In the genomic region with DNA sequence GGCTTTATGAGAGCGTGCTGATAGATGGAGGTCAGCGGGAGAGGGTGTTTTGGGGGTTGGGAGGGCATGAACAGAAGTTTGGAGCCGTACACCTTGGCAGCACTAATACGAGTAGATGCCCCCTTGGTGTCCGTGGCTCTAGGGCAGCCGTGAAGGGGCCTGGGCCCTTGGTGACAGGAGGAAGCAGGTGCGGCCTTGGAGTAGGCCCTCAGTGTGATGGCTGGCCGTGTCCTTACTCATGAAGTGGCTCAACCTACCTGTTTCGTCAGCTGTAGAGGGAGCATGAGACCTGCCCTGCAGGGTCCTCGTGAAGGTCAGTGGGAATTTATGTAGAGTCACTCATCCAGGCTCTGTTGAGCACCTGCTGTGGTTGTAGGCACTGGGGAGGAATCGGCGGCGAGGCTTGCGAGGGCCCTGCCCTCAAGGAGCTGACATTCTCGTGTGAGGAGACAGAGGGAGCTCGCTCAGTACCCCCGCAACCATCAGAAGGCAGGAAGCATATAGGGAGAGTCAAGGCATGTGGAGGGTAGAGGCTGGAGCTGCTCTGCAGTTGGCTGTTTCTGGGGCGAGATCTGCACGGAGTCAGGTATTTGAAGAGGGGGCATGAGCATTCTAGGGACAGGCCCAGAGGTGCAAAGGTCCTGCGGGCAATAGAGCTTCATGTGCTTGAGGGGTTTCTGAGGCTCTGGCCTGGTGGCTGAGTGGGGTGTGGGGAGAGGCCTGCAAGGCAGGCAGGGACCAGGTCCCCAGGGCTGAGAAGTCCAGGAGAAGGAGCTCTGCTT, we compare ENCODE assay signal across 16 cellular contexts. TPM values are rescaled to one million over a fixed set of nuclear protein-coding genes. Genes with fewer than 3 reads are reported as not detected.
DNase-seq lines count a peak whose midpoint lies in the region; ATAC-seq and TF ChIP-seq lines count a peak whose summit lies in the region.
"Had no signal": no experiment of that assay in that cellular context is flagged by ENCODE, and none has a peak within 500 bp of the region (broad histone marks: within the 10 kb centered on the region; RNA-seq: fewer than 3 reads in every experiment).

No MANE protein-coding gene starts in this region.

- no peak for TF ChIP-seq POLR2A in spleen (IDR thresholded peaks at IDR 0.05)

- H3K4me3 ChIP-seq in HEK293 (ENCODE audit: low read depth, low read length) (no peak overlapping the region), left lung (no peak overlapping the region), spleen (no peak overlapping the region), PC-9 (no peak overlapping the region)

- peaks cover 6% of the 10 kb centered on the region; the same call in 1 of the 2 replicates for H3K79me2 ChIP-seq in PC-9 (ENCODE audit: low read depth)

- H3K27me3 ChIP-seq in left lung (no peaks in the 10 kb centered on the region), spleen (replicated peaks in 1 of 7) (no peaks in the 10 kb centered on the region), PC-9 (ENCODE audit: insufficient read depth, low read depth) (no peaks in the 10 kb centered on the region)

- 90 to 93% (median 92%) methylated on average over 18 to 20 of the region's 20 CpGs for WGBS in spleen, 5 donors

- CTCF ChIA-PET in HEK293 (lab: Yijun Ruan, JAX) (interaction anchor here (0.7 to 8.5 kb wide), 19 partner anchors 8 to 558 kb away, joined by 3 to 223 read pairs (median 6); a partner anchor contains a TSS), PC-9 (lab: Charles Lee) (no interaction called here)

- H3K9me3 ChIP-seq in HEK293 (ENCODE audit: control insufficient read depth, insufficient read depth, low read depth, low read length) = no peaks in the 10 kb centered on the region
- H3K9me3 ChIP-seq in left lung = no peaks in the 10 kb centered on the region
- H3K9me3 ChIP-seq in spleen = no peaks in the 10 kb centered on the region
- no peaks in the 10 kb centered on the region for H3K9me3 ChIP-seq in PC-9 (ENCODE audit: insufficient read depth, low read depth)

- TF ChIP-seq CTCF in HEK293 (tag by site-specific recombination; IDR thresholded peaks at IDR 0.05) (no peak), left lung (IDR thresholded peaks at IDR 0.05) (no peak), spleen (IDR thresholded peaks at IDR 0.05 in 8 of 11, conservative IDR thresholded peaks at IDR 0.05 in 3 of 11) (no peak), PC-9 (conservative IDR thresholded peaks at IDR 0.05) (no peak)

- intact Hi-C loops in left lung (cut with DNase I) (no loop called here), spleen (cut with DNase I; ENCODE audit: low total_unique reads) (loop anchor here (5.0 kb wide), 1 partner anchor 1690 kb away; no protein-coding TSS in a partner anchor), PC-9 (cut with micrococcal nuclease; ENCODE audit: unreplicated experiment) (no loop called here)

- 0 out of 2 replicates have a peak, but pooled peaks cover 2% of the 10 kb centered on the region for H3K4me1 ChIP-seq in HEK293 (ENCODE audit: control insufficient read depth, insufficient read depth, low read length)
- peaks cover 0 to 20% of the 10 kb centered on the region in 2 donors for H3K4me1 ChIP-seq in left lung
- peaks cover 13 to 69% (median 33%) of the 10 kb centered on the region in 6 donors for H3K4me1 ChIP-seq in spleen
- no peaks in the 10 kb centered on the region for H3K4me1 ChIP-seq in PC-9 (replicated peaks; ENCODE audit: insufficient read depth)

- H4K20me1 ChIP-seq in PC-9 (ENCODE audit: insufficient read depth) = peaks cover 44% of the 10 kb centered on the region

- peak; percentile 55 for DNase-seq in activated CD8-positive, alpha-beta memory T cell treated with anti-CD3 and anti-CD28 coated beads for 24 hours
- DNase-seq in activated CD8-positive, alpha-beta memory T cell treated with anti-CD3 and anti-CD28 coated beads, Interleukin-2, amount 50 U/mL, for 48 hours = no peak
- DNase-seq in left lung (peak; percentile 65 to 68), spleen (peak; percentile 50), PC-9 (no peak)
- no peak for DNase-seq in stimulated activated CD4-positive, alpha-beta T cell treated with anti-CD3 and anti-CD28 coated beads, Interleukin-15, amount 100 ng/mL, for 24 hours
- no peak for DNase-seq in central memory CD4-positive, alpha-beta T cell
- DNase-seq: activated CD4-positive, alpha-beta memory T cell treated with anti-CD3 and anti-CD28 coated beads, Interleukin-2, amount 10 ng/mL, durations not matched to agents 7 days and 5 days; caudate nucleus; effector memory CD4-positive, alpha-beta T cell; head of caudate nucleus; NCI-H524; stimulated activated CD4-positive, alpha-beta T cell treated with anti-CD3 and anti-CD28 coated beads, Interleukin-12 subunit alpha, Interleukin-12 subunit beta, amount 100 ng/mL, for 4 hours; T-cell; WERI-Rb-1 had no signal

- H3K9me2 ChIP-seq in PC-9 (ENCODE audit: insufficient read depth) = no peaks in the 10 kb centered on the region

- no peak overlapping the region for H3K4me2 ChIP-seq in PC-9

- no TSS peak for BruUV-seq in PC-9 (replicated peaks; lab: Mats Ljungman, UMichigan)

- no peak overlapping the region for H2AFZ ChIP-seq in PC-9

- peak; percentile 65 for ATAC-seq in left lung

- H3K27ac ChIP-seq in HEK293 (ENCODE audit: extremely low read depth, low read depth, low read length) (no peak overlapping the region), left lung (peak overlapping the region; percentile 46 to 65), spleen (no peak overlapping the region), PC-9 (no peak overlapping the region)
- H3K27ac ChIP-seq: WERI-Rb-1 had no signal

- POLR2A ChIA-PET in HEK293 (lab: Yijun Ruan, JAX) (interaction anchor here (1.7 to 3.8 kb wide), 2 partner anchors 28 to 39 kb away, joined by 15 to 24 read pairs; a partner anchor contains a TSS), PC-9 (lab: Charles Lee; ENCODE audit: unreplicated experiment) (no interaction called here)

- peaks cover 0 to 56% of the 10 kb centered on the region in 2 experiments for H3K36me3 ChIP-seq in HEK293 (ENCODE audit: control insufficient read depth in 2 of 2, insufficient read depth in 1 of 2, low read length in 2 of 2)
- peaks cover 0 to 66% of the 10 kb centered on the region in 2 donors for H3K36me3 ChIP-seq in left lung
- peaks cover 0 to 92% (median 54%) of the 10 kb centered on the region in 6 donors for H3K36me3 ChIP-seq in spleen
- H3K36me3 ChIP-seq in PC-9 (ENCODE audit: low read depth) = no peaks in the 10 kb centered on the region; the same call in 1 of the 2 replicates
- H3K36me3 ChIP-seq: WERI-Rb-1 had no signal

- H3F3A ChIP-seq in PC-9 (ENCODE audit: insufficient read depth, low read depth) = peaks cover 14% of the 10 kb centered on the region

TF ChIP-seq in HEK293, 187 proteins besides CTCF, POLR2A, EP300 and RAD21:
- TF ChIP-seq, protein P1, sequence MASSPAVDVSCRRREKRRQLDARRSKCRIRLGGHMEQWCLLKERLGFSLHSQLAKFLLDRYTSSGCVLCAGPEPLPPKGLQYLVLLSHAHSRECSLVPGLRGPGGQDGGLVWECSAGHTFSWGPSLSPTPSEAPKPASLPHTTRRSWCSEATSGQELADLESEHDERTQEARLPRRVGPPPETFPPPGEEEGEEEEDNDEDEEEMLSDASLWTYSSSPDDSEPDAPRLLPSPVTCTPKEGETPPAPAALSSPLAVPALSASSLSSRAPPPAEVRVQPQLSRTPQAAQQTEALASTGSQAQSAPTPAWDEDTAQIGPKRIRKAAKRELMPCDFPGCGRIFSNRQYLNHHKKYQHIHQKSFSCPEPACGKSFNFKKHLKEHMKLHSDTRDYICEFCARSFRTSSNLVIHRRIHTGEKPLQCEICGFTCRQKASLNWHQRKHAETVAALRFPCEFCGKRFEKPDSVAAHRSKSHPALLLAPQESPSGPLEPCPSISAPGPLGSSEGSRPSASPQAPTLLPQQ (tag by site-specific recombination; IDR thresholded peaks at IDR 0.05) = no peak
- TF ChIP-seq ZNF623 (tag by site-specific recombination; IDR thresholded peaks at IDR 0.05) = peak; percentile 25

RNA-seq across cellular contexts. Expression of a gene that starts 39.6 kb away (rescaled TPM):
- total RNA-seq in left lung = 10 to 100 TPM; 27.3 to 33.5 TPM
- 10 to 100 TPM; 40.1 to 66.9 (median 54.8) TPM for total RNA-seq in spleen
- 10 to 100 TPM; 17.2 to 34.0 (median 25.9) TPM for polyA plus RNA-seq in spleen
- total RNA-seq in PC-9 (2021) = 40.3 and 41.4 TPM in 2 replicates

Comparison
In these comparisons a context has a peak if more than half of its experiments do, and no peak if none do; other contexts are left out.
1. DNase-seq: peak in activated CD8-positive, alpha-beta memory T cell treated with anti-CD3 and anti-CD28 coated beads for 24 hours (single experiment), left lung (2 of 2) and spleen (single experiment); none in activated CD8-positive, alpha-beta memory T cell treated with anti-CD3 and anti-CD28 coated beads, Interleukin-2, amount 50 U/mL, for 48 hours (single experiment), stimulated activated CD4-positive, alpha-beta T cell treated with anti-CD3 and anti-CD28 coated beads, Interleukin-15, amount 100 ng/mL, for 24 hours (single experiment), central memory CD4-positive, alpha-beta T cell (single experiment) and PC-9 (0 of 2).
2. H3K27ac ChIP-seq: peak in left lung (2 of 2); none in HEK293 (single experiment), spleen (0 of 8) and PC-9 (single experiment).